26 cellular contexts compared by ENCODE assay signal in genomic region chr1:184745110-184745509, GRCh38. TPM values are rescaled to one million over a fixed set of nuclear protein-coding genes. Genes with fewer than 3 reads are reported as not detected.
DNase-seq lines count a peak whose midpoint lies in the region; ATAC-seq and TF ChIP-seq lines count a peak whose summit lies in the region.
"Had no signal": no experiment of that assay in that cellular context is flagged by ENCODE, and none has a peak within 500 bp of the region (broad histone marks: within the 10 kb centered on the region; RNA-seq: fewer than 3 reads in every experiment).

No MANE protein-coding gene starts in this region.

- DNase-seq in CD4-positive, CD25-positive, alpha-beta regulatory T cell, result no peak
- no peak for DNase-seq in CD8-positive, alpha-beta memory T cell
- no peak for DNase-seq in activated CD4-positive, alpha-beta memory T cell treated with anti-CD3 and anti-CD28 coated beads for 36 hours
- DNase-seq in fibroblast of mammary gland (ENCODE audit: low read depth) (peak; percentile 31), UCSD-AML1 (lab: John Stamatoyannopoulos, UW; ENCODE audit: unreplicated experiment) (no peak), dedifferentiated amniotic fluid mesenchymal stem cell (ENCODE audit: extremely low spot score) (no peak)
- DNase-seq: activated effector memory CD4-positive, alpha-beta T cell treated with Interleukin-2 at 50 U/mL for 16 hours; amniotic stem cell; cortex of kidney; left ventricle myocardium superior; midbrain; NCI-H1048; NCI-H226; stimulated activated CD4-positive, alpha-beta T cell treated with anti-CD3 and anti-CD28 coated beads, Interleukin-2, amount 100 ng/mL, for 24 hours; stimulated activated naive B cell treated with anti-CD40 and anti-IgM and Interleukin-4, amounts not matched to agents 10 μg/mL and 1 μg/mL and 100 μg/mL, for 72 hours; SW 1271 had no signal

- peaks cover 3% of the 10 kb centered on the region for H3K36me3 Mint-ChIP-seq in CD4-positive, CD25-positive, alpha-beta regulatory T cell
- peaks cover 0 to 15% (median 2%) of the 10 kb centered on the region in 3 donors for H3K36me3 Mint-ChIP-seq in CD8-positive, alpha-beta memory T cell
- H3K36me3 Mint-ChIP-seq in activated CD4-positive, alpha-beta memory T cell treated with anti-CD3 and anti-CD28 coated beads for 36 hours, result peaks cover 2% of the 10 kb centered on the region
- H3K36me3 Mint-ChIP-seq: immature natural killer cell had no signal

- POLR2A ChIA-PET in CD8-positive, alpha-beta memory T cell (lab: Charles Lee), result no interaction called here
- POLR2A ChIA-PET in activated CD4-positive, alpha-beta memory T cell treated with anti-CD3 and anti-CD28 coated beads for 36 hours (lab: Charles Lee), result interaction anchor here (1.0 kb wide), 1 partner anchor 10 kb away, joined by 8 read pairs; the partner anchor contains the start of gene EDEM3

- no peak for ATAC-seq in CD4-positive, CD25-positive, alpha-beta regulatory T cell (ENCODE audit: low read depth in 2 of 2)
- ATAC-seq in HG03196 (IDR thresholded peaks at IDR 0.05; ENCODE audit: unreplicated experiment), result no peak
- ATAC-seq: Right ventricle myocardium inferior; stimulated activated naive B cell treated with anti-CD40 and anti-IgM and Interleukin-4, amounts not matched to agents 10 μg/mL and 1 μg/mL and 100 μg/mL, for 72 hours had no signal

- H3K27ac ChIP-seq in CD4-positive, CD25-positive, alpha-beta regulatory T cell (ENCODE audit: insufficient read depth, low read length, poor library complexity, severe bottlenecking), result peak overlapping the region; percentile 85
- peak overlapping the region; percentile 5 for H3K27ac ChIP-seq in CD8-positive, alpha-beta memory T cell (ENCODE audit: low read depth, low read length)
- H3K27ac ChIP-seq: vagina had no signal

- peak overlapping the region; percentile 82 to 91 (median 83) for H3K27ac Mint-ChIP-seq in CD4-positive, CD25-positive, alpha-beta regulatory T cell
- peak overlapping the region; percentile 43 to 90 (median 70) for H3K27ac Mint-ChIP-seq in CD8-positive, alpha-beta memory T cell
- H3K27ac Mint-ChIP-seq in activated CD4-positive, alpha-beta memory T cell treated with anti-CD3 and anti-CD28 coated beads for 36 hours, result peak overlapping the region; percentile 47
- H3K27ac Mint-ChIP-seq: IgD-negative memory B cell; progenitor cell of endocrine pancreas; stimulated activated naive B cell treated with anti-CD40 and anti-IgM and Interleukin-4, amounts not matched to agents 10 μg/mL and 1 μg/mL and 100 μg/mL, for 72 hours had no signal

- no peak for TF ChIP-seq CTCF in fibroblast of mammary gland (conservative IDR thresholded peaks at IDR 0.05; ENCODE audit: control insufficient read depth, insufficient read depth, low read depth, low read length)

- peak overlapping the region; percentile 29 to 68 (median 48) for H3K4me3 Mint-ChIP-seq in CD4-positive, CD25-positive, alpha-beta regulatory T cell
- H3K4me3 Mint-ChIP-seq in CD8-positive, alpha-beta memory T cell, result peak overlapping the region in 2 of 7 donors; percentile 24 to 49
- no peak overlapping the region for H3K4me3 Mint-ChIP-seq in activated CD4-positive, alpha-beta memory T cell treated with anti-CD3 and anti-CD28 coated beads for 36 hours
- H3K4me3 Mint-ChIP-seq: CD14-positive monocyte; IgD-negative memory B cell; immature natural killer cell; neural crest cell; stimulated activated naive B cell treated with anti-CD40 and anti-IgM and Interleukin-4, amounts not matched to agents 10 μg/mL and 1 μg/mL and 100 μg/mL, for 72 hours had no signal

- H3K9me3 ChIP-seq in CD4-positive, CD25-positive, alpha-beta regulatory T cell (ENCODE audit: control insufficient read depth in 2 of 2, low read length in 2 of 2), result no peaks in the 10 kb centered on the region
- H3K9me3 ChIP-seq in CD8-positive, alpha-beta memory T cell (ENCODE audit: low read length), result no peaks in the 10 kb centered on the region
- H3K9me3 ChIP-seq: thoracic aorta, vagina had no signal

- H3K4me1 Mint-ChIP-seq in CD4-positive, CD25-positive, alpha-beta regulatory T cell, result peaks cover 55 to 87% (median 69%) of the 10 kb centered on the region in 4 donors
- H3K4me1 Mint-ChIP-seq in CD8-positive, alpha-beta memory T cell, result peaks cover 67 to 88% (median 85%) of the 10 kb centered on the region in 3 donors
- H3K4me1 Mint-ChIP-seq in activated CD4-positive, alpha-beta memory T cell treated with anti-CD3 and anti-CD28 coated beads for 36 hours (ENCODE audit: low read depth), result peaks cover 69% of the 10 kb centered on the region
- H3K4me1 Mint-ChIP-seq: neural crest cell had no signal

- H3K9me3 Mint-ChIP-seq in CD4-positive, CD25-positive, alpha-beta regulatory T cell, result no peaks in the 10 kb centered on the region
- H3K9me3 Mint-ChIP-seq in CD8-positive, alpha-beta memory T cell, result no peaks in the 10 kb centered on the region
- no peaks in the 10 kb centered on the region for H3K9me3 Mint-ChIP-seq in activated CD4-positive, alpha-beta memory T cell treated with anti-CD3 and anti-CD28 coated beads for 36 hours
- H3K9me3 Mint-ChIP-seq: CD14-positive monocyte; IgD-negative memory B cell; immature natural killer cell; neural crest cell; stimulated activated naive B cell treated with anti-CD40 and anti-IgM and Interleukin-4, amounts not matched to agents 10 μg/mL and 1 μg/mL and 100 μg/mL, for 72 hours had no signal

- no peaks in the 10 kb centered on the region for H3K27me3 ChIP-seq in CD4-positive, CD25-positive, alpha-beta regulatory T cell (ENCODE audit: control insufficient read depth, insufficient read depth, low read length)
- H3K27me3 ChIP-seq in CD8-positive, alpha-beta memory T cell (ENCODE audit: insufficient read depth, low read length, poor library complexity, severe bottlenecking), result no peaks in the 10 kb centered on the region
- H3K27me3 ChIP-seq: vagina had no signal

- CTCF ChIA-PET in CD8-positive, alpha-beta memory T cell (lab: Charles Lee), result interaction anchor here (1.0 to 1.1 kb wide), 2 partner anchors 11 to 60 kb away, joined by 3 read pairs; no protein-coding TSS in a partner anchor
- CTCF ChIA-PET in activated CD4-positive, alpha-beta memory T cell treated with anti-CD3 and anti-CD28 coated beads for 36 hours (lab: Charles Lee), result interaction anchor here (1.3 kb wide), 1 partner anchor 10 kb away, joined by 4 read pairs; no protein-coding TSS in a partner anchor

- H3K36me3 ChIP-seq in CD4-positive, CD25-positive, alpha-beta regulatory T cell (ENCODE audit: control insufficient read depth, insufficient read depth, low read length), result no peaks in the 10 kb centered on the region
- no peaks in the 10 kb centered on the region for H3K36me3 ChIP-seq in CD8-positive, alpha-beta memory T cell (ENCODE audit: insufficient read depth, low read length)
- H3K36me3 ChIP-seq: thoracic aorta, vagina had no signal

- H3K4me3 ChIP-seq in CD4-positive, CD25-positive, alpha-beta regulatory T cell (ENCODE audit: low read depth, low read length), result peak overlapping the region; percentile 71
- H3K4me3 ChIP-seq in CD8-positive, alpha-beta memory T cell (ENCODE audit: low read length), result no peak overlapping the region
- H3K4me3 ChIP-seq in fibroblast of mammary gland (ENCODE audit: control insufficient read depth, low read depth, low read length), result no peak overlapping the region
- H3K4me3 ChIP-seq: skin epidermis, thoracic aorta, vagina had no signal

- H3K27me3 Mint-ChIP-seq in CD4-positive, CD25-positive, alpha-beta regulatory T cell, result no peaks in the 10 kb centered on the region
- H3K27me3 Mint-ChIP-seq in CD8-positive, alpha-beta memory T cell, result no peaks in the 10 kb centered on the region
- H3K27me3 Mint-ChIP-seq in activated CD4-positive, alpha-beta memory T cell treated with anti-CD3 and anti-CD28 coated beads for 36 hours, result no peaks in the 10 kb centered on the region
- H3K27me3 Mint-ChIP-seq: IgD-negative memory B cell; progenitor cell of endocrine pancreas; stimulated activated naive B cell treated with anti-CD40 and anti-IgM and Interleukin-4, amounts not matched to agents 10 μg/mL and 1 μg/mL and 100 μg/mL, for 72 hours had no signal

- H3K4me1 ChIP-seq in CD4-positive, CD25-positive, alpha-beta regulatory T cell (ENCODE audit: control insufficient read depth, insufficient read depth, low read length, poor library complexity, severe bottlenecking), result peaks cover 70% of the 10 kb centered on the region
- peaks cover 48% of the 10 kb centered on the region for H3K4me1 ChIP-seq in CD8-positive, alpha-beta memory T cell (ENCODE audit: insufficient read depth, low read length)

- intact Hi-C loops in activated CD4-positive, alpha-beta memory T cell treated with anti-CD3 and anti-CD28 coated beads for 36 hours (cut with micrococcal nuclease), result no loop called here

RNA-seq across cellular contexts. Expression of gene EDEM3, which starts 9.5 kb away (rescaled TPM):
- total RNA-seq in CD4-positive, CD25-positive, alpha-beta regulatory T cell, result 38.5 TPM
- polyA plus RNA-seq in CD4-positive, CD25-positive, alpha-beta regulatory T cell, result 10 to 100 TPM; 11.0 to 17.6 (median 15.6) TPM
- total RNA-seq in CD8-positive, alpha-beta memory T cell, result 10 to 100 TPM; 20.1 to 24.9 TPM
- 12.1 TPM for polyA plus RNA-seq in CD8-positive, alpha-beta memory T cell
- 10 to 100 TPM; 14.5 to 15.2 TPM for total RNA-seq in activated CD4-positive, alpha-beta memory T cell treated with anti-CD3 and anti-CD28 coated beads for 36 hours
